ENCODE assay signal across 8 cellular contexts in the genomic region with DNA sequence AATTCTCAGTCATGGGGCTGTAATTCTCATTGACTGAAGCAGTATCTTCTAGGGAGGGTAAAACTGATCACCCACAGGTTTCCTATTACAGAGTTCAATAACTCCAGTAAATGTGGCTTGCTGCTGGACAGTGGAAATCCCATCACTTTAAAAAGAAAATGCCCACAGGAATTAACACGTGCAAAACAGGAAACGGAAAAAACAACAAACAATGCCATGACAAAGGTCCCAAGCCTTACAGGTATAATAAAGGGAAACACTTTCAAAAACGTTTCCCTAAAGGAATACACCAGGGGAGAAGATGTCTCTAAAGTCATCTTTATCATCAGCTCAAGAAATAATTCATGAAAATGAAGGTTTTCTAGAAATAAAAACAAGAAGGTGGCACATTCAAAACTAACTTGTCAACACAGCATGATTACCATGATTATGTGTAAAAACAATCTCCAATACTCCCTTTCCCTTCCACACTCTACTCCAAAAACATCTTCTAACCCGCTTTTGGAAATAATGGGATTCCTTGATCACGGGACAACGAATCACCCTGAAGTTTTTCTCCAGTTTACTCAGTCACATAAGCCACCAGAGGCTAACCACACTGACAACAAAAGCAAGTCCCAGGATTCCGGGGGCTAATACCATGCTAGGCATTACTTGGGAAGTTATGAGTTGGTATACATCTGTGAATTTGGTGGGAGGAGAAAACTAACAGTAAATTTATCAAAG.
DNase-seq lines count a peak whose midpoint lies in the region; ATAC-seq and TF ChIP-seq lines count a peak whose summit lies in the region.

No MANE protein-coding gene starts in this region.

- no peaks in the 10 kb centered on the region for H3K27me3 ChIP-seq in duodenal mucosa (ENCODE audit: control insufficient read depth in 1 of 2, insufficient read depth in 2 of 2, low read length in 2 of 2)
- H3K27me3 ChIP-seq in brain microvascular endothelial cell (replicated peaks), result no peaks in the 10 kb centered on the region

- in situ Hi-C loops in brain microvascular endothelial cell (cut with HindIII; ENCODE audit: low pct_ligation_motif_present, low sequenced_read_pairs), result no loop called here

- H3K36me3 ChIP-seq in duodenal mucosa (ENCODE audit: control insufficient read depth in 1 of 2, insufficient read depth in 2 of 2, low read length in 2 of 2), result no peaks in the 10 kb centered on the region
- H3K36me3 ChIP-seq in brain microvascular endothelial cell (replicated peaks), result no peaks in the 10 kb centered on the region

- TF ChIP-seq POLR2A in GM18505 (IDR thresholded peaks at IDR 0.05; ENCODE audit: borderline replicate concordance, extremely low read depth, insufficient read depth, insufficient read length), result no peak

- H3K27ac ChIP-seq in duodenal mucosa (ENCODE audit: low read depth, low read length), result peak overlapping the region; percentile 30
- no peak overlapping the region for H3K27ac ChIP-seq in brain microvascular endothelial cell

- H3K4me1 ChIP-seq in duodenal mucosa (ENCODE audit: control insufficient read depth in 1 of 2, insufficient read depth in 2 of 2, low read length in 2 of 2), result no peaks in the 10 kb centered on the region

- no peaks in the 10 kb centered on the region for H3K9me3 ChIP-seq in duodenal mucosa (ENCODE audit: control insufficient read depth in 1 of 2, low read length in 2 of 2)

- H3K9ac ChIP-seq in duodenal mucosa (ENCODE audit: low read depth in 1 of 2, low read length in 2 of 2), result peak overlapping the region in 1 of 2 donors; percentile 15

- H3K4me3 ChIP-seq in duodenal mucosa (ENCODE audit: low read depth in 1 of 2, low read length in 2 of 2), result peak overlapping the region; percentile 2 to 37
- H3K4me3 ChIP-seq in brain microvascular endothelial cell (ENCODE audit: low read depth, low read length), result no peak overlapping the region

- DNase-seq in pons (ENCODE audit: low spot score) (peak; percentile 75), brain microvascular endothelial cell (no peak)
- no peak for DNase-seq in activated CD4-positive, alpha-beta T cell treated with anti-CD3 and anti-CD28 coated beads for 1 hour
- DNase-seq in stimulated activated CD4-positive, alpha-beta T cell treated with anti-CD3 and anti-CD28 coated beads, Interleukin-2, amount 100 ng/mL, for 24 hours, result no peak

- TF ChIP-seq CTCF in brain microvascular endothelial cell (IDR thresholded peaks at IDR 0.05; ENCODE audit: low read depth, low read length, missing control alignments), result no peak

- peak; percentile 28 for ATAC-seq in GM18505 (IDR thresholded peaks at IDR 0.05; ENCODE audit: unreplicated experiment)
- ATAC-seq in HG03139 (IDR thresholded peaks at IDR 0.05; ENCODE audit: unreplicated experiment), result peak; percentile 17
- no peak for ATAC-seq in HG03095 (IDR thresholded peaks at IDR 0.05; ENCODE audit: unreplicated experiment)
